In genomic region chr19:45792482-45793177, GRCh38 we compare ENCODE assay signal across 8 cellular contexts. TPM values are rescaled to one million over a fixed set of nuclear protein-coding genes. Genes with fewer than 3 reads are reported as not detected.
DNase-seq lines count a peak whose midpoint lies in the region; ATAC-seq, FAIRE-seq and TF ChIP-seq lines count a peak whose summit lies in the region.

Gene DMWD, minus strand, starts transcription at chr19:45792845. Its CDS starts 89 bp downstream, at chr19:45792756.

- H3K36me3 ChIP-seq in BJ (ENCODE audit: control insufficient read depth, insufficient read depth, low read length) (peaks cover 16% of the 10 kb centered on the region), HepG2 (replicated peaks in 1 of 2; ENCODE audit: control insufficient read depth in 1 of 2, insufficient read depth in 2 of 2, low read length in 2 of 2) (peaks cover 11 to 21% of the 10 kb centered on the region in 2 experiments)

- 1% methylated on average over 10 of the region's 83 CpGs for WGBS in HepG2 (ENCODE audit: low lambda C conversion rate)

- H3K9ac ChIP-seq in HepG2 (ENCODE audit: insufficient read depth, low read depth, low read length): peak within 1 kb of the TSS; percentile 88

- peak; percentile 85 for DNase-seq in BJ (ENCODE audit: low read depth)
- peak; percentile 99 for DNase-seq in NCI-H69 (lab: John Stamatoyannopoulos, UW)
- peak; percentile 99 to 100 for DNase-seq in activated CD4-positive, alpha-beta T cell treated with anti-CD3 and anti-CD28 coated beads, Interleukin-2, amount 50 U/mL, for 24 hours (ENCODE audit: low read depth in 1 of 2, low spot score in 1 of 2)
- peak; percentile 99 for DNase-seq in dermis blood vessel endothelial cell
- peak; percentile 96 for DNase-seq in HepG2 (ENCODE audit: low spot score)
- DNase-seq in stimulated activated CD4-positive, alpha-beta T cell treated with anti-CD3 and anti-CD28 coated beads, Interleukin-4, amount 100 ng/mL, for 1 hour: peak; percentile 100

- no peak within 1 kb of the TSS for H2AFZ ChIP-seq in HepG2 (ENCODE audit: low read length)

- peak; percentile 93 for FAIRE-seq in HepG2 (lab: Jason Lieb, UNC)

- H3K79me2 ChIP-seq in HepG2 (ENCODE audit: insufficient read depth, low read length): peaks cover 14% of the 10 kb centered on the region

- in situ Hi-C loops in HepG2 (cut with HindIII; ENCODE audit: extremely low pct_ligation_motif_present, low pct_unique_long_range_greater_than_20kb): no loop called here

- peak within 1 kb of the TSS; percentile 100 for H3K4me2 ChIP-seq in HepG2 (ENCODE audit: low read depth, low read length)

- no peaks in the 10 kb centered on the region for H3K9me3 ChIP-seq in HepG2 (ENCODE audit: low read length)

- POLR2A ChIA-PET in BJ (lab: Charles Lee): interaction anchor here (0.6 to 1.2 kb wide), 4 partner anchors 10 to 107 kb away, joined by 3 to 16 read pairs (median 7); partner anchors contain the start of genes DMPK and SIX5
- POLR2A ChIA-PET in HepG2 (lab: Yijun Ruan, JAX): interaction anchor here (0.6 to 2.3 kb wide), 14 partner anchors 13 to 110 kb away, joined by 3 to 23 read pairs (median 3); partner anchors contain the start of genes MYPOP, SIX5 and SYMPK

- CTCF ChIA-PET in BJ (lab: Yijun Ruan, JAX): interaction anchor here (0.6 to 3.3 kb wide), 7 partner anchors 10 to 1576 kb away, joined by 3 to 18 read pairs (median 8); partner anchors contain the start of genes DMPK, QPCTL and SIX5
- CTCF ChIA-PET in HepG2 (lab: Yijun Ruan, JAX; ENCODE audit: low intra/inter-chr PET ratio, low total read pairs): interaction anchor here (1.3 kb wide), 1 partner anchor 90 kb away, joined by 5 read pairs; no protein-coding TSS in a partner anchor

- peak; percentile 64 to 76 for TF ChIP-seq POLR2A in HepG2 (IDR thresholded peaks at IDR 0.05; ENCODE audit: insufficient read depth in 1 of 2, low read depth in 2 of 2, low read length in 2 of 2)

- H3K4me3 ChIP-seq in BJ (ENCODE audit: low read depth, low read length) (peak within 1 kb of the TSS; percentile 54), HepG2 (replicated peaks in 1 of 3; ENCODE audit: insufficient read depth in 1 of 3, low read depth in 2 of 3, low read length in 3 of 3) (peak within 1 kb of the TSS; percentile 93 to 99 (median 94))

- H3K27me3 ChIP-seq in BJ (ENCODE audit: control insufficient read depth, insufficient read depth, low read length) (no peaks in the 10 kb centered on the region), HepG2 (ENCODE audit: control insufficient read depth in 1 of 2, insufficient read depth in 2 of 2, low read length in 2 of 2) (peaks cover 0 to 9% of the 10 kb centered on the region in 2 experiments; a peak in 1 of 5 replicates)

- ATAC-seq in GM19324 (IDR thresholded peaks at IDR 0.05; ENCODE audit: low FRiP score, unreplicated experiment): peak; percentile 97
- ATAC-seq in HG03469 (IDR thresholded peaks at IDR 0.05; ENCODE audit: unreplicated experiment): peak; percentile 65
- ATAC-seq in HepG2: peak; percentile 92

- no peaks in the 10 kb centered on the region for H4K20me1 ChIP-seq in HepG2 (ENCODE audit: insufficient read depth, low read length)

- no peak for TF ChIP-seq CTCF in BJ (IDR thresholded peaks at IDR 0.05; ENCODE audit: insufficient read depth, low read depth, low read length)
- no peak for TF ChIP-seq CTCF in HepG2 (CRISPR knock-in tag; IDR thresholded peaks at IDR 0.05)

- peak; percentile 61; the same call in 1 of the 2 replicates for TF ChIP-seq RAD21 in HepG2 (CRISPR knock-in tag; IDR thresholded peaks at IDR 0.05)

- TF ChIP-seq EP300 in HepG2 (IDR thresholded peaks at IDR 0.05; ENCODE audit: low read depth in 2 of 2, low read length in 2 of 2) (no peak), HepG2 (CRISPR knock-in tag; IDR thresholded peaks at IDR 0.05; ENCODE audit: borderline replicate concordance) (no peak)

- peak within 1 kb of the TSS; percentile 55 for H3K27ac ChIP-seq in HepG2 (ENCODE audit: extremely low read length, insufficient read depth, low read length)

- intact Hi-C loops in HepG2 (cut with micrococcal nuclease; ENCODE audit: unreplicated experiment): no loop called here

- peaks cover 20% of the 10 kb centered on the region for H3K4me1 ChIP-seq in HepG2 (ENCODE audit: insufficient read depth, low read length)

- no TSS peak for BruUV-seq in HepG2 (replicated peaks; lab: Mats Ljungman, UMichigan)

TF ChIP-seq in HepG2, 621 proteins besides CTCF, POLR2A, EP300 and RAD21 (continues in another document):
- TF ChIP-seq PHF8 (CRISPR knock-in tag; IDR thresholded peaks at IDR 0.05) (peak; percentile 72), ZFP62 (CRISPR knock-in tag; IDR thresholded peaks at IDR 0.05) (no peak), RELA (CRISPR knock-in tag; IDR thresholded peaks at IDR 0.05) (no peak), NR2C2 (CRISPR knock-in tag; IDR thresholded peaks at IDR 0.05; ENCODE audit: borderline replicate concordance) (peak; percentile 69; the same call in 1 of the 2 replicates), ZNF550 (CRISPR knock-in tag; IDR thresholded peaks at IDR 0.05; ENCODE audit: borderline replicate concordance) (no peak), RFX1 (IDR thresholded peaks at IDR 0.05) (peak; percentile 100), PCBP1 (IDR thresholded peaks at IDR 0.05; ENCODE audit: borderline replicate concordance, low read depth, low read length) (no peak), HNRNPLL (IDR thresholded peaks at IDR 0.05; ENCODE audit: low read depth, low read length, poor library complexity, severe bottlenecking) (peak; percentile 60), TEAD3 (CRISPR knock-in tag; optimal IDR thresholded peaks at IDR 0.05; ENCODE audit: borderline replicate concordance) (peak; percentile 31), E2F5 (CRISPR knock-in tag; conservative IDR thresholded peaks at IDR 0.05) (0 out of 2 replicates have a peak, but pooled peaks have one; percentile 15), NFYB (CRISPR knock-in tag; IDR thresholded peaks at IDR 0.05) (peak; percentile 75), GMEB1 (CRISPR knock-in tag; IDR thresholded peaks at IDR 0.05; ENCODE audit: borderline replicate concordance) (0 out of 2 replicates have a peak, but pooled peaks have one; percentile 37), TSC22D2 (CRISPR knock-in tag; IDR thresholded peaks at IDR 0.05; ENCODE audit: borderline replicate concordance) (no peak), HCFC1 (IDR thresholded peaks at IDR 0.05; ENCODE audit: low read depth, low read length) (peak; percentile 48; the same call in 1 of the 2 replicates)

RNA-seq across cellular contexts. Expression of gene DMWD, which starts in this region (rescaled TPM):
- polyA plus RNA-seq in BJ (2011; rRNA removed) (20.3 and 28.6 TPM in 2 replicates), HepG2 (2011; rRNA removed) (10.3 and 12.4 TPM in 2 replicates)
- polyA minus RNA-seq in BJ (2011; rRNA and poly(A)+ RNA removed): 20.5 and 26.2 TPM in 2 replicates
- total RNA-seq in dermis blood vessel endothelial cell (28.8 and 31.7 TPM in 2 replicates), HepG2 (2016; rRNA removed; fragmentation: Illumina TruSeq; extraction: Trizol) (11.0 and 14.9 TPM in 2 replicates)
- total RNA-seq in HepG2 (2016; cell fraction: cytosol; rRNA removed; fragmentation: Illumina TruSeq; extraction: Trizol; ENCODE audit: low read depth): 22.5 and 32.3 TPM in 2 replicates
- total RNA-seq in HepG2 (2016; cell fraction: insoluble cytoplasmic fraction; rRNA removed; fragmentation: Illumina TruSeq; extraction: Trizol): 9.3 and 16.3 TPM in 2 replicates
- 40.0 and 43.7 TPM in 2 replicates for total RNA-seq in HepG2 (2016; cell fraction: membrane; rRNA removed; fragmentation: Illumina TruSeq; extraction: Trizol)
- 11.1 and 14.4 TPM in 2 replicates for total RNA-seq in HepG2 (2016; cell fraction: nucleus; rRNA removed; fragmentation: Illumina TruSeq; extraction: Trizol)
- 6.3 and 9.0 TPM in 2 replicates for polyA plus RNA-seq in HepG2 (2011; cell fraction: cytosol; rRNA removed)
- polyA plus RNA-seq in HepG2 (2011; cell fraction: nucleus; rRNA removed): 44.3 and 58.8 TPM in 2 replicates
- polyA plus RNA-seq in HepG2 (2012): 8.3 and 9.5 TPM in 2 replicates
- 34.5 and 34.9 TPM in 2 replicates for polyA plus RNA-seq in HepG2 (2016; cell fraction: cytosol; fragmentation: Illumina TruSeq; extraction: Trizol; ENCODE audit: low read depth)
- polyA plus RNA-seq in HepG2 (2016; cell fraction: insoluble cytoplasmic fraction; fragmentation: Illumina TruSeq; extraction: Trizol; ENCODE audit: low read depth): 9.9 and 14.4 TPM in 2 replicates
- 36.7 and 38.5 TPM in 2 replicates for polyA plus RNA-seq in HepG2 (2016; cell fraction: membrane; fragmentation: Illumina TruSeq; extraction: Trizol; ENCODE audit: low read depth)
- polyA plus RNA-seq in HepG2 (2016; cell fraction: nucleus; fragmentation: Illumina TruSeq; extraction: Trizol; ENCODE audit: insufficient read depth, low read depth): 22.1 and 22.4 TPM in 2 replicates
- polyA minus RNA-seq in HepG2 (2011; rRNA and poly(A)+ RNA removed; ENCODE audit: low replicate concordance): 29.8 and 32.2 TPM in 2 replicates
- 10.3 and 11.4 TPM in 2 replicates for polyA minus RNA-seq in HepG2 (2011; cell fraction: cytosol; rRNA and poly(A)+ RNA removed)
- polyA minus RNA-seq in HepG2 (2011; cell fraction: nucleus; rRNA and poly(A)+ RNA removed): 33.9 and 38.2 TPM in 2 replicates

Comparison
In these comparisons a context has a peak if more than half of its experiments do, and no peak if none do; other contexts are left out.
1. Peak in every context shown above with its lines: DNase-seq, ATAC-seq, H3K4me3 ChIP-seq and H3K27ac ChIP-seq.